In the genomic region with DNA sequence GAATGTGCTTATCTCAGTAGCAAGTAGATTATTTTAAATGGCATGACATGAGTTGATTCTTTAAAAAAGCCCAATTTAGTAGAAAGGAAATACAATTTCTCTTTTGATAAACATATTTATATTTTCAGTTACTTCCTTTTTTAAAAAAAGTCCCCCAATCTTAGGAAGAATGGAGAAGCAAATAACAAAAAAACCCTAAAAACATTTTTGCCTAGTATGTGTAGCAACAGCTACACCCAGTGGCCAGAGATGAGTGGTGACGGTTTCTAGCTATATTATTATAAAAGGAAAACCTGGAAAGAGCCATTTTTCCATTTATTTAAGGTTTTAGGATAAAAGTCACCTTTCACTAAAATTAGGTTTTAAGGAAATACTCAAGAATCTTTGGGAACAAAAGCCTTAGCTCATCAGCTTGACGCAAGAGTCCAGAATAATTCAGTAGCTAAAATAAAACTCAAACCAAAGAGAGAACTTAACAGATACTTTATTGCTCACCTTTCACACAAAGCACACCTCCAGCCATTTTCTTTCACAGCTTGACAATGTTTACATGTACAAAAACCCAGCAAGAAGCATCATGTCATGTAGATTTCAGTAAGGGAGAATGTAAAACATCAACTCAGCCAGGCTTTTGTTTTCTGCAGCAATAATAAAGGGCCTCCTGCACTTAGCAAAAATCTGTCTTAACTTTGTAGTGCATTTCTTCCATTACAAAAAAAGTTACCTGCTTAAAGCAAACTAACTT, we compare ENCODE assay signal across 8 cellular contexts. TPM values are rescaled to one million over a fixed set of nuclear protein-coding genes. Genes with fewer than 3 reads are reported as not detected.
DNase-seq lines count a peak whose midpoint lies in the region; ATAC-seq and TF ChIP-seq lines count a peak whose summit lies in the region.

No MANE protein-coding gene starts in this region.

- no peak overlapping the region for H3K9ac ChIP-seq in adipocyte (ENCODE audit: low read length)

- H3K79me2 ChIP-seq in hepatocyte = no peaks in the 10 kb centered on the region

- H3K4me3 ChIP-seq in adipocyte (ENCODE audit: low read length) (no peak overlapping the region), hepatocyte (no peak overlapping the region)

- H2AFZ ChIP-seq in hepatocyte = no peak overlapping the region

- H3K9me3 ChIP-seq in adipocyte (ENCODE audit: control insufficient read depth, low read length) (no peaks in the 10 kb centered on the region), hepatocyte (ENCODE audit: low read depth) (no peaks in the 10 kb centered on the region)

- H3K4me2 ChIP-seq in hepatocyte = no peak overlapping the region

- H3K4me1 ChIP-seq in adipocyte (ENCODE audit: control insufficient read depth, insufficient read depth, low read length) (peaks cover 5% of the 10 kb centered on the region), hepatocyte (ENCODE audit: insufficient read depth) (no peaks in the 10 kb centered on the region)

- no peaks in the 10 kb centered on the region for H3K27me3 ChIP-seq in adipocyte (replicated peaks; ENCODE audit: control insufficient read depth, insufficient read depth, low read length)
- no peaks in the 10 kb centered on the region for H3K27me3 ChIP-seq in hepatocyte

- no peaks in the 10 kb centered on the region for H4K20me1 ChIP-seq in hepatocyte (ENCODE audit: insufficient read depth, poor library complexity, severe bottlenecking)

- peak; percentile 56 for ATAC-seq in GM21528 (IDR thresholded peaks at IDR 0.05; ENCODE audit: low FRiP score, unreplicated experiment)

- no peaks in the 10 kb centered on the region for H3K9me2 ChIP-seq in hepatocyte (replicated peaks; ENCODE audit: insufficient read depth)

- WGBS in hepatocyte (ENCODE audit: low lambda C conversion rate, missing lambda C conversion rate) = 7% methylated on average over 2 of the region's 2 CpGs

- H3K36me3 ChIP-seq in adipocyte (ENCODE audit: control insufficient read depth, insufficient read depth, low read length, severe bottlenecking) (peaks cover 47% of the 10 kb centered on the region), hepatocyte (replicated peaks; ENCODE audit: insufficient read depth, low read depth) (no peaks in the 10 kb centered on the region)

- peak; percentile 87 for TF ChIP-seq CTCF in hepatocyte (IDR thresholded peaks at IDR 0.05; ENCODE audit: poor library complexity)

- H3K27ac ChIP-seq in hepatocyte = no peak overlapping the region

- DNase-seq in NCI-H2029 treated with DMSO at 0.1 percent for 48 hours (lab: John Stamatoyannopoulos, UW) (peak; percentile 7), NCI-H2029 (lab: John Stamatoyannopoulos, UW) (no peak), NAMALWA (ENCODE audit: low spot score) (peak; percentile 73), adipocyte (ENCODE audit: low read depth) (peak; percentile 82), hepatocyte (ENCODE audit: low spot score) (peak; percentile 49), stromal cell of bone marrow (ENCODE audit: low read depth) (peak; percentile 30), NCI-H187 treated with DMSO at 0.1 percent for 48 hours (lab: John Stamatoyannopoulos, UW) (no peak)

RNA-seq across cellular contexts. Expression of a gene that starts 15.7 kb away (rescaled TPM):
- 18.8 and 21.9 TPM in 2 replicates for total RNA-seq in hepatocyte
- polyA plus RNA-seq in hepatocyte = 37.3 and 50.4 TPM in 2 replicates

Comparison
In these comparisons a context has a peak if more than half of its experiments do, and no peak if none do; other contexts are left out.
1. DNase-seq: peak in NCI-H2029 treated with DMSO at 0.1 percent for 48 hours (single experiment), NAMALWA (single experiment), adipocyte (single experiment), hepatocyte (single experiment) and stromal cell of bone marrow (single experiment); none in NCI-H2029 (single experiment) and NCI-H187 treated with DMSO at 0.1 percent for 48 hours (single experiment).